13 cellular contexts compared by ENCODE assay signal in the genomic region with DNA sequence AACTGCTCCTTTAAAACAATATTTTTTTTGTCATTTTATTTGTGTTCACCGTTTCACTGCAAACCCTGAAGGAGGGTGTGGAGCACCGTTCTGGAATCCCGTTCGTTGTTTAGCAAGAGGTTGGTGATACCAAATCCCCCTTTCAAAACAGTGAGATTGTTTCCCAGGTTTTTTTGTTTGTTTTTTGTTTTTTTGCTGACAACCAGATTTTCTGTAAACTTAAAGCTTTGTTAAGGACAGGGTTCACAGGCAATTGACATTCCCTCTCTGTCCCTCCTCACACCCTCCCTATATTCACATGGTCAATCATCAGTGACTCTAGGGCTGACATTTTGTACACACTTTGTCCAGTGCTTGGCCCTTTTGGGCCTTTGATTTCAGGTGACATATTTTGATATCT. TPM values are rescaled to one million over a fixed set of nuclear protein-coding genes. Genes with fewer than 3 reads are reported as not detected.
DNase-seq lines count a peak whose midpoint lies in the region; ATAC-seq and TF ChIP-seq lines count a peak whose summit lies in the region.
"Had no signal": no experiment of that assay in that cellular context is flagged by ENCODE, and none has a peak within 500 bp of the region (broad histone marks: within the 10 kb centered on the region; RNA-seq: fewer than 3 reads in every experiment).

No MANE protein-coding gene starts in this region.

- no peak overlapping the region for H3K4me3 ChIP-seq in BLaER1
- H3K4me3 ChIP-seq in IMR-90 (ENCODE audit: insufficient read depth, low read depth, low read length) = no peak overlapping the region
- no peak overlapping the region for H3K4me3 ChIP-seq in thyroid gland (replicated peaks in 1 of 3)
- no peak overlapping the region for H3K4me3 ChIP-seq in testis

- H2BK5ac ChIP-seq in IMR-90 (ENCODE audit: low read depth, low read length, poor library complexity, severe bottlenecking) = no peak overlapping the region

- DNase-seq in IMR-90 = no peak
- DNase-seq in thyroid gland = no peak
- DNase-seq in testis = no peak
- DNase-seq in GF-D8 (lab: John Stamatoyannopoulos, UW) = no peak
- DNase-seq: Caco-2; CD8-positive, alpha-beta memory T cell; DND-41; GDM1; H7; KBM-7 had no signal

- H4K91ac ChIP-seq in IMR-90 (ENCODE audit: insufficient read depth, low read depth, low read length) = peak overlapping the region; percentile 34; the same call in 1 of the 2 replicates

- TF ChIP-seq RAD21 in IMR-90 (IDR thresholded peaks at IDR 0.05; ENCODE audit: low read length) = no peak

- dilution Hi-C loops in IMR-90 (cut with HindIII; ENCODE audit: low sequenced_read_pairs, unreplicated experiment) = no loop called here

- no peaks in the 10 kb centered on the region for H3K9me3 Mint-ChIP-seq in nephron
- H3K9me3 Mint-ChIP-seq: CD8-positive, alpha-beta memory T cell had no signal

- TF ChIP-seq CTCF in IMR-90 (conservative IDR thresholded peaks at IDR 0.05; ENCODE audit: low read depth, low read length) = no peak
- TF ChIP-seq CTCF in nephron (IDR thresholded peaks at IDR 0.05; ENCODE audit: unreplicated experiment in 3 of 3) = no peak
- no peak for TF ChIP-seq CTCF in thyroid gland (IDR thresholded peaks at IDR 0.05)
- no peak for TF ChIP-seq CTCF in testis (IDR thresholded peaks at IDR 0.05)

- no peaks in the 10 kb centered on the region for H3K27me3 ChIP-seq in BLaER1
- H3K27me3 ChIP-seq in IMR-90 (ENCODE audit: control insufficient read depth, insufficient read depth, low read length) = no peaks in the 10 kb centered on the region
- H3K27me3 ChIP-seq in thyroid gland = no peaks in the 10 kb centered on the region
- H3K27me3 ChIP-seq in testis = no peaks in the 10 kb centered on the region

- H3K14ac ChIP-seq in IMR-90 (replicated peaks; ENCODE audit: low read depth, low read length) = peak overlapping the region; percentile 34; the same call in 1 of the 2 replicates

- H2AK5ac ChIP-seq in IMR-90 (ENCODE audit: low read depth, low read length) = no peak overlapping the region

- intact Hi-C loops in IMR-90 (cut with micrococcal nuclease) (no loop called here), thyroid gland (cut with DNase I) (no loop called here), testis (cut with DNase I; ENCODE audit: low total_unique reads) (loop anchor here (5.0 kb wide), 1 partner anchor 337 kb away; no protein-coding TSS in a partner anchor)

- POLR2A ChIA-PET in IMR-90 (lab: Charles Lee; ENCODE audit: unreplicated experiment) = no interaction called here

- peaks cover 30% of the 10 kb centered on the region for H3K9me1 ChIP-seq in IMR-90 (ENCODE audit: insufficient read depth, low read length)

- no peak overlapping the region; the same call in 1 of the 2 replicates for H2BK120ac ChIP-seq in IMR-90 (ENCODE audit: low read depth, low read length)

- ATAC-seq in IMR-90 (ENCODE audit: low read depth) (no peak), HG02623 (IDR thresholded peaks at IDR 0.05; ENCODE audit: unreplicated experiment) (no peak)

- no peak overlapping the region for H3K27ac ChIP-seq in BLaER1
- no peak overlapping the region for H3K27ac ChIP-seq in IMR-90 (ENCODE audit: insufficient read depth, low read length)
- peak overlapping the region; percentile 11 to 66 (median 25) for H3K27ac ChIP-seq in thyroid gland
- H3K27ac ChIP-seq in testis = no peak overlapping the region

- no peak overlapping the region; the same call in 1 of the 2 replicates for H2BK20ac ChIP-seq in IMR-90 (ENCODE audit: low read depth, low read length)

- H3K9ac ChIP-seq in BLaER1 (0 out of 2 replicates have a peak overlapping the region, but pooled peaks have one; percentile 5), IMR-90 (ENCODE audit: low read depth, low read length) (no peak overlapping the region)

- no TSS peak for BruUV-seq in IMR-90 (replicated peaks; lab: Mats Ljungman, UMichigan)

- WGBS in IMR-90 (ENCODE audit: extremely low coverage in 2 of 2, insufficient read length in 1 of 2), 2 experiments = no CpG with 5 or more reads among the region's 4 CpGs
- WGBS in thyroid gland, 2 donors = 50 to 55% methylated on average over 4 of the region's 4 CpGs
- 89 to 90% methylated on average over 4 of the region's 4 CpGs for WGBS in testis, 2 donors

- H2AK9ac ChIP-seq in IMR-90 (replicated peaks; ENCODE audit: low read depth, low read length, poor library complexity) = no peak overlapping the region

- no peak overlapping the region for H4K5ac ChIP-seq in IMR-90 (ENCODE audit: low read depth, low read length)

- no peak overlapping the region for H2AFZ ChIP-seq in IMR-90 (replicated peaks; ENCODE audit: low read length, poor library complexity)

- H3K4me2 ChIP-seq in BLaER1 = no peak overlapping the region
- H3K4me2 ChIP-seq in IMR-90 (ENCODE audit: low read depth, low read length) = no peak overlapping the region

- no peak overlapping the region for H3K4me3 Mint-ChIP-seq in nephron
- H3K4me3 Mint-ChIP-seq: CD8-positive, alpha-beta memory T cell had no signal

- H3K18ac ChIP-seq in IMR-90 (ENCODE audit: low read depth, low read length) = no peak overlapping the region

- peak overlapping the region; percentile 45; the same call in 1 of the 3 replicates for H2BK15ac ChIP-seq in IMR-90 (ENCODE audit: low read depth, low read length)

- peaks cover 55% of the 10 kb centered on the region for H3K4me1 Mint-ChIP-seq in nephron

- TF ChIP-seq POLR2A in IMR-90 (IDR thresholded peaks at IDR 0.05; ENCODE audit: low read depth, low read length) (no peak), thyroid gland (IDR thresholded peaks at IDR 0.05) (no peak), testis (IDR thresholded peaks at IDR 0.05) (no peak)

- H3K36me3 Mint-ChIP-seq in nephron (ENCODE audit: low read depth) = peaks cover 62% of the 10 kb centered on the region

- no peak overlapping the region for H3K4ac ChIP-seq in IMR-90 (ENCODE audit: low read depth, low read length)

- peak overlapping the region; percentile 55; the same call in 1 of the 2 replicates for H3K23ac ChIP-seq in IMR-90 (ENCODE audit: low read depth, low read length)

- 0 out of 4 replicates have a peak overlapping the region, but pooled peaks of 1 of the 2 experiments have one; percentile 7 for H4K8ac ChIP-seq in IMR-90 (ENCODE audit: low read depth in 2 of 2, low read length in 2 of 2)

- H3K27ac Mint-ChIP-seq in nephron = peak overlapping the region; percentile 18 to 67 (median 38)

- peaks cover 95% of the 10 kb centered on the region for H3K36me3 ChIP-seq in BLaER1
- H3K36me3 ChIP-seq in IMR-90 (ENCODE audit: control insufficient read depth, insufficient read depth, low read length) = peaks cover 40% of the 10 kb centered on the region
- H3K36me3 ChIP-seq in thyroid gland = peaks cover 15 to 27% of the 10 kb centered on the region in 2 donors
- H3K36me3 ChIP-seq in testis (ENCODE audit: low read depth, missing control alignments) = no peaks in the 10 kb centered on the region

- in situ Hi-C loops in IMR-90 (cut with MboI; ENCODE audit: low sequenced_read_pairs) = loop anchor here (10.0 kb wide), 1 partner anchor 184 kb away; no protein-coding TSS in a partner anchor

- H3K9me3 ChIP-seq in BLaER1 = no peaks in the 10 kb centered on the region
- H3K9me3 ChIP-seq in IMR-90 (ENCODE audit: control insufficient read depth, insufficient read depth, low read length) = no peaks in the 10 kb centered on the region
- H3K9me3 ChIP-seq in thyroid gland = no peaks in the 10 kb centered on the region
- no peaks in the 10 kb centered on the region for H3K9me3 ChIP-seq in testis
- H3K9me3 ChIP-seq: Caco-2 had no signal

- H4K20me1 ChIP-seq in BLaER1 (peaks cover 87% of the 10 kb centered on the region), IMR-90 (ENCODE audit: insufficient read depth, low read length) (peaks cover 57% of the 10 kb centered on the region)

- H3K79me1 ChIP-seq in IMR-90 (ENCODE audit: low read depth in 1 of 2, low read length in 2 of 2) = peaks cover 58 to 77% of the 10 kb centered on the region in 2 experiments

- no peak overlapping the region for H3K56ac ChIP-seq in IMR-90 (ENCODE audit: extremely low read depth, insufficient read depth, low read length)

- H3K27me3 Mint-ChIP-seq in nephron (ENCODE audit: low read depth) = no peaks in the 10 kb centered on the region
- H3K27me3 Mint-ChIP-seq: CD8-positive, alpha-beta memory T cell had no signal

- CTCF ChIA-PET in IMR-90 (lab: Yijun Ruan, JAX) = no interaction called here

- H3K4me1 ChIP-seq in BLaER1 = peaks cover under 1% of the 10 kb centered on the region; the same call in 1 of the 2 replicates
- peaks cover 3% of the 10 kb centered on the region for H3K4me1 ChIP-seq in IMR-90 (ENCODE audit: control insufficient read depth, insufficient read depth, low read length)
- H3K4me1 ChIP-seq in thyroid gland = peaks cover 14 to 40% of the 10 kb centered on the region in 2 donors
- peaks cover 2% of the 10 kb centered on the region for H3K4me1 ChIP-seq in testis

TF ChIP-seq in IMR-90, 13 proteins besides CTCF, POLR2A, EP300 and RAD21:
- TF ChIP-seq NFE2L2 (IDR thresholded peaks at IDR 0.05; ENCODE audit: low read depth, low read length) (no peak), MXI1 (IDR thresholded peaks at IDR 0.05; ENCODE audit: borderline replicate concordance, low read depth, low read length) (no peak), MAFK (IDR thresholded peaks at IDR 0.05; ENCODE audit: low read depth, low read length) (peak; percentile 62)

RNA-seq across cellular contexts. Expression of a gene that starts 21.0 kb away (rescaled TPM):
- total RNA-seq in IMR-90 (2012; rRNA removed) (1.1 and 1.8 TPM in 2 replicates), thyroid gland (1 to 10 TPM; 2.3 to 7.5 (median 3.4) TPM), testis (10 to 100 TPM; 36.6 to 43.5 TPM)
- polyA plus RNA-seq in IMR-90 (2012; rRNA removed) (0.62 and 1.3 TPM in 2 replicates), testis (ENCODE audit: insufficient read depth, low read depth, low replicate concordance) (93.8 TPM)
- polyA plus RNA-seq in IMR-90 (2012; cell fraction: cytosol; rRNA removed) = 0.55 and 0.96 TPM in 2 replicates
- 0.74 and 2.4 TPM in 2 replicates for polyA plus RNA-seq in IMR-90 (2012; cell fraction: nucleus; rRNA removed; ENCODE audit: low replicate concordance)

RNA-seq across cellular contexts. Expression of a gene that starts 21.2 kb away (rescaled TPM):
- 232 and 305 TPM in 2 replicates for total RNA-seq in IMR-90 (2012; rRNA removed)
- 468 and 481 TPM in 2 replicates for polyA plus RNA-seq in IMR-90 (2012; rRNA removed)
- 279 and 282 TPM in 2 replicates for polyA plus RNA-seq in IMR-90 (2012; cell fraction: cytosol; rRNA removed)
- polyA plus RNA-seq in IMR-90 (2012; cell fraction: nucleus; rRNA removed; ENCODE audit: low replicate concordance) = 170 and 221 TPM in 2 replicates
- 100 to 1,000 TPM; 175 to 342 (median 296) TPM for total RNA-seq in thyroid gland
- total RNA-seq in testis = 100 to 1,000 TPM; 200 to 235 TPM
- 284 TPM for polyA plus RNA-seq in testis (ENCODE audit: insufficient read depth, low read depth, low replicate concordance)

Comparison
In these comparisons a context has a peak if more than half of its experiments do, and no peak if none do; other contexts are left out.
1. H3K27ac ChIP-seq: peak in thyroid gland (3 of 3); none in BLaER1 (single experiment), IMR-90 (single experiment) and testis (0 of 2).
2. RNA of a gene that starts 21.0 kb away (total RNA-seq): 36.6 to 43.5 TPM in testis; 2.3 to 7.5 TPM in thyroid gland and 1.1 to 1.8 TPM in IMR-90; every median in the first group is over 4 times any median in the second.